Comparison of ENCODE assay signal across 1 cellular context in genomic region chr18:2173464-2173863, GRCh38.
TF ChIP-seq lines count a peak whose summit lies in the region.

No MANE protein-coding gene starts in this region.

TF ChIP-seq in WTC11, 78 proteins besides CTCF, POLR2A, EP300 and RAD21 (continued from another document):
- TF ChIP-seq AFF4 (CRISPR knock-in tag; IDR thresholded peaks at IDR 0.05; ENCODE audit: borderline replicate concordance) (no peak), SOX15 (CRISPR knock-in tag; IDR thresholded peaks at IDR 0.05) (no peak), NFE2L1 (CRISPR knock-in tag; IDR thresholded peaks at IDR 0.05) (no peak), CREM (CRISPR knock-in tag; IDR thresholded peaks at IDR 0.05) (no peak), CREB1 (CRISPR knock-in tag; IDR thresholded peaks at IDR 0.05) (no peak), FOXK1 (CRISPR knock-in tag; IDR thresholded peaks at IDR 0.05) (no peak)
- TF ChIP-seq, protein P1, sequence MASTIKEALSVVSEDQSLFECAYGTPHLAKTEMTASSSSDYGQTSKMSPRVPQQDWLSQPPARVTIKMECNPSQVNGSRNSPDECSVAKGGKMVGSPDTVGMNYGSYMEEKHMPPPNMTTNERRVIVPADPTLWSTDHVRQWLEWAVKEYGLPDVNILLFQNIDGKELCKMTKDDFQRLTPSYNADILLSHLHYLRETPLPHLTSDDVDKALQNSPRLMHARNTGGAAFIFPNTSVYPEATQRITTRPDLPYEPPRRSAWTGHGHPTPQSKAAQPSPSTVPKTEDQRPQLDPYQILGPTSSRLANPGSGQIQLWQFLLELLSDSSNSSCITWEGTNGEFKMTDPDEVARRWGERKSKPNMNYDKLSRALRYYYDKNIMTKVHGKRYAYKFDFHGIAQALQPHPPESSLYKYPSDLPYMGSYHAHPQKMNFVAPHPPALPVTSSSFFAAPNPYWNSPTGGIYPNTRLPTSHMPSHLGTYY (CRISPR knock-in tag; IDR thresholded peaks at IDR 0.05) = no peak
